Comparison of ENCODE assay signal across 17 cellular contexts in the genomic region with DNA sequence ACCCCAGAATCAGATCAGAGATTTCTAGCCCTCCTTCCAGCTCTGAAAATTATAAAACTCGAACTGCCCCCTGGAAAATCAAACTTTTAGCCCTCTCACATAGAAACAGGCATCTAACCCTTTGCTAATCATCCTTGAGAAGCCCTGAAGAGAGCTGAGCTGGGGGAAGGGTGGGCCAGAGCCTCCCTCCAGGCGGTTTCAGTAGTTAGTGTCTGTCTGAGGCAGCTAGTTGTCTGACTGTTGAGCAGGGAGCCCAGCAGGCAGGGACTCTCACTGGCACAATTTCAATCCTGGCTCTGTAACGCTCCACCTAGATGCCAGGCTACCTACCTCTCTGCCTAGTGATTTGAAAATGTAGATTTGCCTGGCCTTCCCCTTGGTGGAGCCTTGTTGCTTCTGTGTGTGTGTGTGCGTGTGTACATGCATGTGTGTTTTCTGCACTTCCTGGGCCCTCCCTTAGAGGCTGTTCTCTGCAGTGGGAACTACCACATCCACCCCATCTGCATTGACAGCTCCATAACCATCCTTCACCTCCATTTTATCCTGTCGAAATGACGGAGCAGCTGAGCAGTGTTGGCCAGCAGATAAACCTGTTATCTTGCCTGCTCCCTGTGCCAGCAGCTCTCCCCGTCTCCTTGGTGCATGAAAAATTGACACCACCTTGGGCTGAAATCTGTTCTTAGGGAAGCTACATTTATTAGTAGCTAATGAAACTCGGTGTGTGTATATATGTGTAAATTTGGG.
"Had no signal": no experiment of that assay in that cellular context is flagged by ENCODE, and none has a peak within 500 bp of the region (broad histone marks: within the 10 kb centered on the region; RNA-seq: fewer than 3 reads in every experiment).

No MANE protein-coding gene starts in this region.

- H3K9me3 ChIP-seq: tibial artery had no signal

- H3K27me3 ChIP-seq: tibial artery had no signal

- H3K9me3 Mint-ChIP-seq: activated CD4-positive, alpha-beta memory T cell treated with anti-CD3 and anti-CD28 coated beads, Interleukin-2, amount 10 ng/mL, durations not matched to agents 7 days and 5 days; activated naive CD8-positive, alpha-beta T cell treated with anti-CD3 and anti-CD28 coated beads, Interleukin-2, amount 10 ng/mL, durations not matched to agents 7 days and 5 days; activated T-helper 17 cell treated with anti-CD3 and anti-CD28 coated beads, Interleukin-2, amount 50 U/mL, for 72 hours; central memory CD8-positive, alpha-beta T cell; natural killer cell treated with Interleukin-12 subunit alpha and Interleukin-12 subunit beta and Interleukin-15 and Interleukin-18, amount 100 ng/mL, for 72 hours had no signal

- H3K27ac ChIP-seq: tibial artery had no signal

- DNase-seq: activated CD4-positive, alpha-beta memory T cell treated with anti-CD3 and anti-CD28 coated beads, Interleukin-2, amount 10 ng/mL, durations not matched to agents 7 days and 5 days; activated CD4-positive, alpha-beta T cell treated with anti-CD3 and anti-CD28 coated beads for 36 hours; activated naive CD4-positive, alpha-beta T cell; activated naive CD8-positive, alpha-beta T cell treated with anti-CD3 and anti-CD28 coated beads, Interleukin-2, amount 10 ng/mL, durations not matched to agents 7 days and 5 days; activated T-cell treated with anti-CD3 and anti-CD28 coated beads, Interleukin-2, amount 50 U/mL, for 1 hour; amygdala; effector CD4-positive, alpha-beta T cell; occipital lobe; posterior cingulate gyrus; stimulated activated CD4-positive, alpha-beta T cell treated with anti-CD3 and anti-CD28 coated beads, Interleukin-12 subunit alpha, Interleukin-12 subunit beta, amount 100 ng/mL, for 4 hours; stimulated activated CD4-positive, alpha-beta T cell treated with anti-CD3 and anti-CD28 coated beads, Interleukin-2, amount 100 ng/mL, for 24 hours; stimulated activated naive CD4-positive, alpha-beta T cell treated with Interleukin-2 at 50 U/mL for 16 hours; tibial artery had no signal

- H3K4me3 ChIP-seq: lung, tibial artery had no signal

- H3K27ac Mint-ChIP-seq: activated CD4-positive, alpha-beta memory T cell treated with anti-CD3 and anti-CD28 coated beads, Interleukin-2, amount 10 ng/mL, durations not matched to agents 7 days and 5 days; activated CD4-positive, alpha-beta T cell treated with anti-CD3 and anti-CD28 coated beads for 36 hours; activated naive CD8-positive, alpha-beta T cell treated with anti-CD3 and anti-CD28 coated beads, Interleukin-2, amount 10 ng/mL, durations not matched to agents 7 days and 5 days; activated T-helper 17 cell treated with anti-CD3 and anti-CD28 coated beads, Interleukin-2, amount 50 U/mL, for 72 hours; natural killer cell treated with Interleukin-12 subunit alpha and Interleukin-12 subunit beta and Interleukin-15 and Interleukin-18, amount 100 ng/mL, for 72 hours had no signal

- H3K4me3 Mint-ChIP-seq: activated CD4-positive, alpha-beta memory T cell treated with anti-CD3 and anti-CD28 coated beads, Interleukin-2, amount 10 ng/mL, durations not matched to agents 7 days and 5 days; activated CD4-positive, alpha-beta T cell treated with anti-CD3 and anti-CD28 coated beads for 36 hours; activated naive CD8-positive, alpha-beta T cell treated with anti-CD3 and anti-CD28 coated beads, Interleukin-2, amount 10 ng/mL, durations not matched to agents 7 days and 5 days; activated T-helper 17 cell treated with anti-CD3 and anti-CD28 coated beads, Interleukin-2, amount 50 U/mL, for 72 hours; central memory CD8-positive, alpha-beta T cell; natural killer cell treated with Interleukin-12 subunit alpha and Interleukin-12 subunit beta and Interleukin-15 and Interleukin-18, amount 100 ng/mL, for 72 hours had no signal

- H3K27me3 Mint-ChIP-seq: activated CD4-positive, alpha-beta memory T cell treated with anti-CD3 and anti-CD28 coated beads, Interleukin-2, amount 10 ng/mL, durations not matched to agents 7 days and 5 days; activated CD4-positive, alpha-beta T cell treated with anti-CD3 and anti-CD28 coated beads for 36 hours; activated naive CD8-positive, alpha-beta T cell treated with anti-CD3 and anti-CD28 coated beads, Interleukin-2, amount 10 ng/mL, durations not matched to agents 7 days and 5 days; activated T-helper 17 cell treated with anti-CD3 and anti-CD28 coated beads, Interleukin-2, amount 50 U/mL, for 72 hours; central memory CD8-positive, alpha-beta T cell; natural killer cell treated with Interleukin-12 subunit alpha and Interleukin-12 subunit beta and Interleukin-15 and Interleukin-18, amount 100 ng/mL, for 72 hours had no signal

- ATAC-seq: activated CD4-positive, alpha-beta T cell treated with anti-CD3 and anti-CD28 coated beads for 36 hours; activated T-helper 17 cell treated with anti-CD3 and anti-CD28 coated beads, Interleukin-2, amount 50 U/mL, for 72 hours; natural killer cell treated with Interleukin-12 subunit alpha and Interleukin-12 subunit beta and Interleukin-15 and Interleukin-18, amount 100 ng/mL, for 72 hours had no signal

- H3K36me3 ChIP-seq: tibial artery had no signal
